In genomic region chr6:43772571-43773049, GRCh38 we compare ENCODE assay signal across 8 cellular contexts. TPM values are rescaled to one million over a fixed set of nuclear protein-coding genes. Genes with fewer than 3 reads are reported as not detected.
DNase-seq lines count a peak whose midpoint lies in the region; ATAC-seq and TF ChIP-seq lines count a peak whose summit lies in the region.

No MANE protein-coding gene starts in this region.

- peak overlapping the region; percentile 98 for H3K4me3 ChIP-seq in BLaER1
- H3K4me3 ChIP-seq in Jurkat, Clone E6-1 (ENCODE audit: low read length), result peak overlapping the region; percentile 63; the same call in 1 of the 2 replicates

- peak overlapping the region; percentile 97 for H3K4me2 ChIP-seq in BLaER1

- no peak for ATAC-seq in stimulated activated naive CD8-positive, alpha-beta T cell treated with anti-CD3 and anti-CD28 coated beads, Interleukin-15, Interleukin-2, amounts not matched to agents 100 U/mL and 50 U/mL, for 24 hours
- ATAC-seq in HG03378 (IDR thresholded peaks at IDR 0.05; ENCODE audit: unreplicated experiment) (no peak), foreskin keratinocyte (no peak)

- H3K27ac ChIP-seq in BLaER1, result peak overlapping the region; percentile 98
- no peak overlapping the region for H3K27ac ChIP-seq in foreskin keratinocyte

- H3K27me3 ChIP-seq in BLaER1 (no peaks in the 10 kb centered on the region), foreskin keratinocyte (no peaks in the 10 kb centered on the region)

- H3K4me1 ChIP-seq in BLaER1 (peaks cover 60% of the 10 kb centered on the region), foreskin keratinocyte (peaks cover 11% of the 10 kb centered on the region)

- H3K9ac ChIP-seq in BLaER1, result peak overlapping the region; percentile 97

- no peak for TF ChIP-seq CTCF in foreskin keratinocyte (conservative IDR thresholded peaks at IDR 0.05)

- H3K36me3 ChIP-seq in BLaER1, result peaks cover 17% of the 10 kb centered on the region

- DNase-seq in Jurkat, Clone E6-1 (ENCODE audit: low read depth, low spot score), result no peak
- DNase-seq in astrocyte of the hippocampus (ENCODE audit: low read depth, low spot score), result peak; percentile 62
- peak; percentile 82 for DNase-seq in islet precursor cell
- peak; percentile 30 for DNase-seq in stimulated activated naive CD8-positive, alpha-beta T cell treated with anti-CD3 and anti-CD28 coated beads, Interleukin-15, Interleukin-2, amounts not matched to agents 100 U/mL and 50 U/mL, for 24 hours
- DNase-seq in DMS153 (lab: John Stamatoyannopoulos, UW), result no peak
- no peak for DNase-seq in foreskin keratinocyte

- peaks cover 62% of the 10 kb centered on the region for H4K20me1 ChIP-seq in BLaER1

- H3K9me3 ChIP-seq in BLaER1, result no peaks in the 10 kb centered on the region

RNA-seq across cellular contexts. Expression of gene VEGFA, which starts 2.6 kb away (rescaled TPM):
- polyA plus RNA-seq in Jurkat, Clone E6-1 (2012; ENCODE audit: insufficient read depth, insufficient read length), result 8.8 TPM
- 88.6 and 89.7 TPM in 2 replicates for total RNA-seq in foreskin keratinocyte
- 42.5 and 48.3 TPM in 2 replicates for polyA plus RNA-seq in foreskin keratinocyte

Comparison
In these comparisons a context has a peak if more than half of its experiments do, and no peak if none do; other contexts are left out.
1. DNase-seq: peak in astrocyte of the hippocampus (single experiment), islet precursor cell (single experiment) and stimulated activated naive CD8-positive, alpha-beta T cell treated with anti-CD3 and anti-CD28 coated beads, Interleukin-15, Interleukin-2, amounts not matched to agents 100 U/mL and 50 U/mL, for 24 hours (single experiment); none in Jurkat, Clone E6-1 (single experiment), DMS153 (single experiment) and foreskin keratinocyte (0 of 2).